Comparison of ENCODE assay signal across 15 cellular contexts in the genomic region with DNA sequence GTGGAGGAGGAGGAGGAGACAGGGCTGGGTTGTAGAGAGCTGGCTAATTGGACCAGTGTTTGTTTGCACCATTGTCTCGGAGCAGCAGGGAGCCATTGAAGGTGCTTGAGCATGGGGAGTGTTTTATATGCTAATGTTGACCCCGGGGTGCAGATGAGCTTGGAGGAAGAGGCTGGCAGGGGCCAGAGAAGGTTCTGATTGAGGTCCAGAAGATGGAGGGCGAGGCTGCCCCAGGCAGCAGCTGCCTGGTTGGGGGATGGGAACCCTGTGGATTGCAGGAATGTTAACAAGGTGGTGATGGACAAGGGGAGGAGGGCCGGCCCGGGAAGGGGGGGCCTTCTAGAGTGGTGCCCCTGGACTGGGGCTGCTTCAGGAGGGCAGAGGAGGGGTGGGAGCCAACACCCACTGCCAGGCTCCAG. TPM values are rescaled to one million over a fixed set of nuclear protein-coding genes. Genes with fewer than 3 reads are reported as not detected.
A peak's percentile ranks its signal among the peaks of the same experiment; 100 is the strongest.
DNase-seq lines count a peak whose midpoint lies in the region; ATAC-seq, FAIRE-seq and TF ChIP-seq lines count a peak whose summit lies in the region.
"Had no signal": no experiment of that assay in that cellular context is flagged by ENCODE, and none has a peak within 500 bp of the region (broad histone marks: within the 10 kb centered on the region; RNA-seq: fewer than 3 reads in every experiment).

No MANE protein-coding gene starts in this region.

- no peaks in the 10 kb centered on the region for H3K79me1 ChIP-seq in H9 (ENCODE audit: insufficient read depth, low read depth, low read length, poor library complexity, severe bottlenecking)

- H2BK20ac ChIP-seq in H9 (ENCODE audit: low read depth, low read length, poor library complexity, severe bottlenecking) = no peak overlapping the region

- no peak overlapping the region for H2AK5ac ChIP-seq in H9 (ENCODE audit: insufficient read length, low read length)

- no CpG with 5 or more reads among the region's 5 CpGs for WGBS in H9 (ENCODE audit: extremely low coverage, insufficient read length, low lambda C conversion rate)

- H3K27ac ChIP-seq in BLaER1 (no peak overlapping the region), H9 (ENCODE audit: insufficient read length, low read depth, low read length) (no peak overlapping the region), dorsolateral prefrontal cortex (no peak overlapping the region)
- H3K27ac ChIP-seq: tibial nerve had no signal

- H2BK15ac ChIP-seq in H9 (ENCODE audit: low read depth, low read length) = no peak overlapping the region

- H3K4me1 Mint-ChIP-seq in H9 = peaks cover 21 to 36% of the 10 kb centered on the region in 2 experiments
- H3K4me1 Mint-ChIP-seq: activated naive CD8-positive, alpha-beta T cell treated with anti-CD3 and anti-CD28 coated beads, Interleukin-2, amount 50 U/mL, for 24 hours had no signal

- H3K9me3 ChIP-seq in BLaER1 (no peaks in the 10 kb centered on the region), H9 (ENCODE audit: control insufficient read depth, low read depth, low read length) (no peaks in the 10 kb centered on the region)
- H3K9me3 ChIP-seq: BE2C, tibial nerve had no signal

- H3K4me1 ChIP-seq in BLaER1 (peaks cover 84% of the 10 kb centered on the region), H9 (ENCODE audit: insufficient read depth, low read length) (peaks cover 4% of the 10 kb centered on the region; the same call in 1 of the 2 replicates)
- H3K4me1 ChIP-seq: BE2C had no signal

- H3K27me3 Mint-ChIP-seq in H9 (ENCODE audit: low read depth) = peaks cover 88% of the 10 kb centered on the region

- H3K27ac Mint-ChIP-seq in H9 = peak overlapping the region in 2 of 3 experiments; percentile 60 to 86; a peak in 4 of 7 replicates
- H3K27ac Mint-ChIP-seq: activated naive CD8-positive, alpha-beta T cell treated with anti-CD3 and anti-CD28 coated beads, Interleukin-2, amount 50 U/mL, for 24 hours; naive thymus-derived CD8-positive, alpha-beta T cell had no signal

- H4K5ac ChIP-seq in H9 (ENCODE audit: insufficient read length, low read depth, low read length) = no peak overlapping the region

- no peak overlapping the region for H2AFZ ChIP-seq in H9 (ENCODE audit: low read length)

- no peak overlapping the region for H3K56ac ChIP-seq in H9 (ENCODE audit: insufficient read length, low read depth, low read length)

- peak overlapping the region; percentile 41 to 68; a peak in 3 of 5 replicates for H3K4me3 Mint-ChIP-seq in H9
- H3K4me3 Mint-ChIP-seq: activated naive CD8-positive, alpha-beta T cell treated with anti-CD3 and anti-CD28 coated beads, Interleukin-2, amount 50 U/mL, for 24 hours; central memory CD8-positive, alpha-beta T cell; naive thymus-derived CD8-positive, alpha-beta T cell had no signal

- peaks cover 58% of the 10 kb centered on the region for H3K27me3 ChIP-seq in BLaER1
- peaks cover 4% of the 10 kb centered on the region; the same call in 1 of the 2 replicates for H3K27me3 ChIP-seq in H9 (ENCODE audit: insufficient read depth, low read length)
- peaks cover 0 to 21% (median 0%) of the 10 kb centered on the region in 45 donors for H3K27me3 ChIP-seq in dorsolateral prefrontal cortex

- DNase-seq in H9 = no peak
- DNase-seq in NCI-H748 (lab: John Stamatoyannopoulos, UW; ENCODE audit: unreplicated experiment) = peak; percentile 38
- DNase-seq in iPS-NIHi7 (ENCODE audit: extremely low spot score) = peak; percentile 61
- no peak for DNase-seq in dedifferentiated amniotic fluid mesenchymal stem cell (ENCODE audit: extremely low spot score)
- no peak for DNase-seq in dorsolateral prefrontal cortex
- no peak for DNase-seq in HTR-8/SVneo (ENCODE audit: insufficient read length, low spot score)

- no peak overlapping the region for H4K91ac ChIP-seq in H9 (ENCODE audit: insufficient read length, low read depth, low read length)

- no peaks in the 10 kb centered on the region for H3K79me2 ChIP-seq in H9 (ENCODE audit: insufficient read depth, low read length)

- H2BK5ac ChIP-seq in H9 (ENCODE audit: insufficient read length, low read length) = no peak overlapping the region

- no peaks in the 10 kb centered on the region for H3K9me3 Mint-ChIP-seq in H9
- H3K9me3 Mint-ChIP-seq: activated naive CD8-positive, alpha-beta T cell treated with anti-CD3 and anti-CD28 coated beads, Interleukin-2, amount 50 U/mL, for 24 hours; central memory CD8-positive, alpha-beta T cell; naive thymus-derived CD8-positive, alpha-beta T cell had no signal

- H3K4me2 ChIP-seq in BLaER1 = peak overlapping the region; percentile 78
- peak overlapping the region; percentile 5 for H3K4me2 ChIP-seq in H9 (ENCODE audit: insufficient read depth, insufficient read length, low read length)

- H3K36me3 Mint-ChIP-seq in H9 (ENCODE audit: insufficient read depth in 1 of 3, low read depth in 3 of 3) = no peaks in the 10 kb centered on the region
- H3K36me3 Mint-ChIP-seq: naive thymus-derived CD8-positive, alpha-beta T cell had no signal

- H3K18ac ChIP-seq in H9 (ENCODE audit: insufficient read length, low read depth, low read length) = no peak overlapping the region

- H3K14ac ChIP-seq in H9 (ENCODE audit: insufficient read depth, low read length) = no peak overlapping the region

- peaks cover 4% of the 10 kb centered on the region for H3K23me2 ChIP-seq in H9 (ENCODE audit: insufficient read length, low read depth, low read length, poor library complexity, severe bottlenecking)

- no peak for FAIRE-seq in HTR-8/SVneo (lab: Jason Lieb, UNC)
- FAIRE-seq: frontal cortex had no signal

- H3K4ac ChIP-seq in H9 (ENCODE audit: low read depth, low read length) = no peak overlapping the region

- no peak overlapping the region for H3T11ph ChIP-seq in H9 (ENCODE audit: low read length)

- ATAC-seq in HG02610 (IDR thresholded peaks at IDR 0.05; ENCODE audit: unreplicated experiment) = no peak

- no peaks in the 10 kb centered on the region for H3K36me3 ChIP-seq in BLaER1
- H3K36me3 ChIP-seq: BE2C, tibial nerve had no signal

- no peak overlapping the region for H2BK12ac ChIP-seq in H9 (ENCODE audit: insufficient read length, low read depth, low read length)

- H4K8ac ChIP-seq in H9 (replicated peaks; ENCODE audit: insufficient read length, low read depth, low read length) = no peak overlapping the region

- no peak overlapping the region for H3K4me3 ChIP-seq in BLaER1
- no peak overlapping the region for H3K4me3 ChIP-seq in dorsolateral prefrontal cortex
- H3K4me3 ChIP-seq: tibial nerve had no signal

- intact Hi-C loops in dorsolateral prefrontal cortex (cut with DNase I) = no loop called here

- H3K9ac ChIP-seq in BLaER1 = no peak overlapping the region
- H3K9ac ChIP-seq in H9 (ENCODE audit: extremely low read depth, insufficient read length, low read length) = no peak overlapping the region

- H4K20me1 ChIP-seq in BLaER1 (peaks cover 25% of the 10 kb centered on the region), H9 (ENCODE audit: control insufficient read depth, insufficient read depth, insufficient read length) (no peaks in the 10 kb centered on the region)

- no peak overlapping the region for H3K23ac ChIP-seq in H9 (ENCODE audit: insufficient read length, low read depth, low read length)

- no peak for TF ChIP-seq CTCF in H9 (conservative IDR thresholded peaks at IDR 0.05)
- TF ChIP-seq CTCF in dorsolateral prefrontal cortex (IDR thresholded peaks at IDR 0.05 in 54 of 56, conservative IDR thresholded peaks at IDR 0.05 in 2 of 56; ENCODE audit: low read depth in 1 of 56, partially characterized antibody in 56 of 56) = no peak

- H2BK120ac ChIP-seq in H9 (ENCODE audit: low read depth, low read length, poor library complexity, severe bottlenecking) = no peak overlapping the region

RNA-seq across cellular contexts. Expression of a gene that starts 18.0 kb away (rescaled TPM):
- total RNA-seq in H9 (2021) (0.26 TPM in 1 of 2 replicates, not detected in the other), dorsolateral prefrontal cortex (1 to 10 TPM in 56 of 120 experiments, under 1 TPM in 61, not detected in 3; 0.22 to 5.2 (median 0.98) TPM)
- total RNA-seq: naive thymus-derived CD8-positive, alpha-beta T cell had no signal

RNA-seq across cellular contexts. Expression of a gene that starts 39.4 kb away (rescaled TPM):
- total RNA-seq in H9 (2021) (0.33 and 0.37 TPM in 2 replicates), dorsolateral prefrontal cortex (10 to 100 TPM in 5 of 120 experiments, 1 to 10 TPM in 109, under 1 TPM in 6; 0.33 to 18.9 (median 3.4) TPM)
- total RNA-seq: naive thymus-derived CD8-positive, alpha-beta T cell; NCI-H460; tibial nerve had no signal

RNA-seq across cellular contexts. Expression of a gene that starts 51.1 kb away (rescaled TPM):
- total RNA-seq in H9 (2021) (84.3 and 85.9 TPM in 2 replicates), dorsolateral prefrontal cortex (100 to 1,000 TPM; 104 to 234 (median 162) TPM)

Comparison
In these comparisons a context has a peak if more than half of its experiments do, and no peak if none do; other contexts are left out.
1. DNase-seq: peak in NCI-H748 (single experiment) and iPS-NIHi7 (single experiment); none in H9 (single experiment), dedifferentiated amniotic fluid mesenchymal stem cell (single experiment), dorsolateral prefrontal cortex (0 of 10) and HTR-8/SVneo (single experiment).